In genomic region chr20:20148774-20149173, GRCh38 we compare ENCODE assay signal across 24 cellular contexts.
A peak's percentile ranks its signal among the peaks of the same experiment; 100 is the strongest.
DNase-seq lines count a peak whose midpoint lies in the region; ATAC-seq, FAIRE-seq and TF ChIP-seq lines count a peak whose summit lies in the region.
"Had no signal": no experiment of that assay in that cellular context is flagged by ENCODE, and none has a peak within 500 bp of the region (broad histone marks: within the 10 kb centered on the region; RNA-seq: fewer than 3 reads in every experiment).

No MANE protein-coding gene starts in this region.

- WGBS in A549 (ENCODE audit: missing lambda C conversion rate) = under 1% methylated on average over 2 of the region's 2 CpGs

- DNase-seq in A549 (ENCODE audit: low read depth in 1 of 2, low spot score in 1 of 2) (no peak), fibroblast of villous mesenchyme (ENCODE audit: low read depth) (peak; percentile 3), gastrocnemius medialis (no peak), occipital lobe (lab: John Stamatoyannopoulos, UW) (no peak)
- DNase-seq: ACHN; BE2C; C1 segment of cervical spinal cord; CD4-positive, alpha-beta memory T cell; CD4-positive, CD25-positive, alpha-beta regulatory T cell; CD8-positive, alpha-beta memory T cell; COR-L47; DMS 273 treated with DMSO at 0.1 percent for 48 hours; DMS153; DMS53; DMS79; DND-41; EL; GDM1 had no signal

- in situ Hi-C loops in gastrocnemius medialis (cut with MboI; ENCODE audit: low sequenced_read_pairs in 4 of 4) = loop anchor here in 1 of 4 donors (5.0 kb wide), 1 partner anchor 59 kb away; no protein-coding TSS in a partner anchor

- H3K4me1 ChIP-seq in A549 (no peaks in the 10 kb centered on the region), gastrocnemius medialis (peaks cover 23 to 31% of the 10 kb centered on the region in 2 donors)
- H3K4me1 ChIP-seq: BE2C had no signal

- POLR2A ChIA-PET in A549 (lab: Yijun Ruan, JAX) = no interaction called here

- TF ChIP-seq EP300 in A549 (IDR thresholded peaks at IDR 0.05) = no peak

- H3K36me3 ChIP-seq in gastrocnemius medialis = no peaks in the 10 kb centered on the region
- H3K36me3 ChIP-seq: BE2C, BLaER1 had no signal

- TF ChIP-seq CTCF in A549 (IDR thresholded peaks at IDR 0.05) = no peak
- no peak for TF ChIP-seq CTCF in fibroblast of villous mesenchyme (IDR thresholded peaks at IDR 0.05; ENCODE audit: insufficient read depth, low read depth, low read length)
- TF ChIP-seq CTCF in gastrocnemius medialis (IDR thresholded peaks at IDR 0.05 in 4 of 5, conservative IDR thresholded peaks at IDR 0.05 in 1 of 5) = no peak

- H3K4me2 ChIP-seq in A549 = no peak overlapping the region
- H3K4me2 ChIP-seq: BLaER1 had no signal

- H3K27me3 ChIP-seq in gastrocnemius medialis = no peaks in the 10 kb centered on the region
- H3K27me3 ChIP-seq: BE2C, BLaER1 had no signal

- peak; percentile 94 for FAIRE-seq in A549 (lab: Jason Lieb, UNC)
- FAIRE-seq: GM12892, GM18507 had no signal

- H3K27ac ChIP-seq in A549 (no peak overlapping the region), gastrocnemius medialis (peak overlapping the region in 3 of 4 donors; percentile 27 to 72 (median 45))
- H3K27ac ChIP-seq: 22Rv1, BLaER1 had no signal

- no peak for ATAC-seq in A549
- peak; percentile 63 to 69 for ATAC-seq in gastrocnemius medialis
- ATAC-seq in GM19351 (IDR thresholded peaks at IDR 0.05; ENCODE audit: unreplicated experiment) = no peak
- ATAC-seq: GM12878 had no signal

- H3K4me3 ChIP-seq in A549 (no peak overlapping the region), fibroblast of villous mesenchyme (ENCODE audit: low read depth, low read length) (no peak overlapping the region), gastrocnemius medialis (no peak overlapping the region)
- H3K4me3 ChIP-seq: BLaER1, GM12878 had no signal

- CTCF ChIA-PET in A549 (lab: Yijun Ruan, JAX) = no interaction called here

- intact Hi-C loops in gastrocnemius medialis (cut with DNase I; ENCODE audit: low total_unique reads) = no loop called here

- TF ChIP-seq POLR2A in A549 (IDR thresholded peaks at IDR 0.05; ENCODE audit: low read length) (no peak), gastrocnemius medialis (IDR thresholded peaks at IDR 0.05) (no peak)

- peaks cover 5% of the 10 kb centered on the region for H3K9me3 ChIP-seq in A549
- no peaks in the 10 kb centered on the region for H3K9me3 ChIP-seq in gastrocnemius medialis
- H3K9me3 ChIP-seq: BE2C had no signal

- TF ChIP-seq RAD21 in A549 (conservative IDR thresholded peaks at IDR 0.05 in 1 of 2, IDR thresholded peaks at IDR 0.05 in 1 of 2) = no peak

TF ChIP-seq in A549, 52 proteins besides CTCF, POLR2A, EP300 and RAD21:
- TF ChIP-seq MAZ (IDR thresholded peaks at IDR 0.05; ENCODE audit: borderline replicate concordance, low read depth, low read length) (no peak), HDAC2 (IDR thresholded peaks at IDR 0.05) (no peak), PBX3 (IDR thresholded peaks at IDR 0.05) (no peak), HOXB5 (CRISPR knock-in tag; IDR thresholded peaks at IDR 0.05) (no peak), ZC3H11A (IDR thresholded peaks at IDR 0.05) (no peak), MAFK (IDR thresholded peaks at IDR 0.05; ENCODE audit: partially characterized antibody) (no peak), REST (IDR thresholded peaks at IDR 0.05) (no peak)

Comparison
In these comparisons a context has a peak if more than half of its experiments do, and no peak if none do; other contexts are left out.
1. ATAC-seq: peak in gastrocnemius medialis (2 of 2); none in A549 (0 of 2) and GM19351 (single experiment).
2. H3K27ac ChIP-seq: peak in gastrocnemius medialis (3 of 4); none in A549 (0 of 2).